ENCODE assay signal across 1 cellular context in the genomic region with DNA sequence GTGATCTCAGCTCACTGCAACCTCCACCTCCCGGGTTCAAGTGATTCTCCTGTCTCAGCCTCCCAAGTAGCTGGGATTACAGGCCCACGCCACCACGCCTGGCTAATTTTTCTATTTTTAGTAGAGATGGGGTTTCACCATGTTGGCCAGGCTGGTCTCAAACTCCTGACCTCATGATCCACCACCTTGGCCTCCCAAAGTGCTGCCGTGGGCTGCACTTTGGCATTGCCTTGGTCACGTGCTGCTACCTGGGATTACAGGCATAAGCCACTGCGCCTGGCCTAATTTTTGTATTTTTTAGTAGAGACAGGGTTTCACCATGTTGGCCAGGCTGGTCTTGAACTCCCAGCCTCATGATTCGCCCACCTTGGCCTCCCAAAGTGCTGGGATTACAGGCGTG. TPM values are rescaled to one million over a fixed set of nuclear protein-coding genes. Genes with fewer than 3 reads are reported as not detected.
"Had no signal": no experiment of that assay in that cellular context is flagged by ENCODE, and none has a peak within 500 bp of the region (broad histone marks: within the 10 kb centered on the region; RNA-seq: fewer than 3 reads in every experiment).

No MANE protein-coding gene starts in this region.

RNA-seq across cellular contexts. Expression of a gene that starts 6.1 kb away (rescaled TPM):
- total RNA-seq: ascending aorta had no signal
